In genomic region chr6:150633466-150633795, GRCh38 we compare ENCODE assay signal across 12 cellular contexts.
A peak's percentile ranks its signal among the peaks of the same experiment; 100 is the strongest.
DNase-seq lines count a peak whose midpoint lies in the region; ATAC-seq and TF ChIP-seq lines count a peak whose summit lies in the region.
"Had no signal": no experiment of that assay in that cellular context is flagged by ENCODE, and none has a peak within 500 bp of the region (broad histone marks: within the 10 kb centered on the region; RNA-seq: fewer than 3 reads in every experiment).

No MANE protein-coding gene starts in this region.

- H3K9me3 ChIP-seq in SU-DHL-6 (ENCODE audit: insufficient read depth, low read length) = no peaks in the 10 kb centered on the region

- H3K9me2 ChIP-seq in SU-DHL-6 (replicated peaks; ENCODE audit: insufficient read depth, low read length) = no peaks in the 10 kb centered on the region

- peaks cover 32% of the 10 kb centered on the region for H3F3A ChIP-seq in SU-DHL-6 (ENCODE audit: insufficient read depth)

- peak overlapping the region; percentile 78 for H3K4me2 ChIP-seq in SU-DHL-6 (ENCODE audit: low read depth, low read length, poor library complexity, severe bottlenecking)

- H3K36me3 ChIP-seq in SU-DHL-6 (ENCODE audit: low read length) (no peaks in the 10 kb centered on the region), rectal smooth muscle tissue (ENCODE audit: control insufficient read depth, insufficient read depth, low read length) (no peaks in the 10 kb centered on the region)
- H3K36me3 ChIP-seq: brain microvascular endothelial cell had no signal

- TF ChIP-seq CTCF in SU-DHL-6 (IDR thresholded peaks at IDR 0.05; ENCODE audit: insufficient read depth, low read length, poor library complexity, severe bottlenecking) = no peak
- TF ChIP-seq CTCF in GM10248 (IDR thresholded peaks at IDR 0.05; ENCODE audit: control extremely low read depth, extremely low read depth, low read depth, missing control alignments) = no peak

- peaks cover 17% of the 10 kb centered on the region; the same call in 1 of the 2 replicates for H3K79me2 ChIP-seq in SU-DHL-6 (ENCODE audit: insufficient read depth, low read length)

- no peaks in the 10 kb centered on the region for H3K4me1 ChIP-seq in rectal smooth muscle tissue (ENCODE audit: control insufficient read depth, insufficient read depth, low read length)

- H3K4me3 ChIP-seq in SU-DHL-6 (ENCODE audit: insufficient read depth, low read length, poor library complexity, severe bottlenecking) (peak overlapping the region; percentile 51), rectal smooth muscle tissue (ENCODE audit: low read length) (peak overlapping the region; percentile 47)

- no peak overlapping the region for H2AFZ ChIP-seq in SU-DHL-6 (ENCODE audit: low read depth, low read length, severe bottlenecking)

- no peaks in the 10 kb centered on the region for H4K20me1 ChIP-seq in SU-DHL-6 (ENCODE audit: low read depth, low read length)

- DNase-seq in NOMO-1 treated with dmso at 0.1 percent for 144 hours (lab: John Stamatoyannopoulos, UW; ENCODE audit: unreplicated experiment) (no peak), NCI-H1694 (lab: John Stamatoyannopoulos, UW) (no peak), GM10248 (ENCODE audit: extremely low spot score) (no peak), GF-D8 (lab: John Stamatoyannopoulos, UW) (no peak)
- DNase-seq: activated CD4-positive, alpha-beta T cell treated with anti-CD3 and anti-CD28 coated beads for 4 hours; brain microvascular endothelial cell; PC-3; stimulated activated CD4-positive, alpha-beta T cell treated with anti-CD3 and anti-CD28 coated beads, Interleukin-4, amount 100 ng/mL, for 4 hours had no signal

- ATAC-seq in GM18511 (IDR thresholded peaks at IDR 0.05; ENCODE audit: unreplicated experiment) = peak; percentile 14
- peak; percentile 21 for ATAC-seq in GM21723 (IDR thresholded peaks at IDR 0.05; ENCODE audit: unreplicated experiment)
- ATAC-seq: PC-3 had no signal

- H3K9ac ChIP-seq in SU-DHL-6 (ENCODE audit: low read length) (peak overlapping the region; percentile 49), rectal smooth muscle tissue (ENCODE audit: low read length) (no peak overlapping the region)

- CTCF ChIA-PET in GM10248 (lab: Yijun Ruan, JAX) = interaction anchor here (0.7 to 1.4 kb wide), 5 partner anchors 25 to 184 kb away, joined by 3 to 4 read pairs (median 3); no protein-coding TSS in a partner anchor

- H3K27me3 ChIP-seq in SU-DHL-6 (ENCODE audit: low read length) (no peaks in the 10 kb centered on the region), rectal smooth muscle tissue (ENCODE audit: control insufficient read depth, insufficient read depth, low read length) (no peaks in the 10 kb centered on the region)
- H3K27me3 ChIP-seq: brain microvascular endothelial cell had no signal

- POLR2A ChIA-PET in GM10248 (lab: Yijun Ruan, JAX) = no interaction called here

- peak overlapping the region; percentile 77 for H3K27ac ChIP-seq in SU-DHL-6 (ENCODE audit: low read depth, low read length)
- H3K27ac ChIP-seq in rectal smooth muscle tissue (ENCODE audit: low read depth, low read length) = no peak overlapping the region
- H3K27ac ChIP-seq: brain microvascular endothelial cell had no signal
